33 cellular contexts compared by ENCODE assay signal in genomic region chr2:34950797-34951196, GRCh38.
"Had no signal": no experiment of that assay in that cellular context is flagged by ENCODE, and none has a peak within 500 bp of the region (broad histone marks: within the 10 kb centered on the region; RNA-seq: fewer than 3 reads in every experiment).

No MANE protein-coding gene starts in this region.

- H3K36me3 ChIP-seq: adrenal gland, ascending aorta, brain microvascular endothelial cell, breast epithelium, cardiac muscle cell had no signal

- H3K27me3 ChIP-seq: adrenal gland, ascending aorta, body of pancreas, brain microvascular endothelial cell, breast epithelium, cardiac muscle cell had no signal

- H3K4me3 ChIP-seq: adrenal gland, ascending aorta, body of pancreas, breast epithelium, cardiac muscle cell had no signal

- DNase-seq: activated effector memory CD4-positive, alpha-beta T cell treated with anti-CD3 and anti-CD28 coated beads, Interleukin-2, amount 50 U/mL, for 16 hours; activated effector memory CD4-positive, alpha-beta T cell treated with Interleukin-2 at 50 U/mL for 16 hours; activated gamma-delta T cell; activated gamma-delta T cell treated with Interleukin-2 at 50 U/mL for 16 hours; activated naive CD4-positive, alpha-beta T cell; activated naive CD4-positive, alpha-beta T cell treated with anti-CD3 and anti-CD28 coated beads for 36 hours; activated naive CD4-positive, alpha-beta T cell treated with anti-CD3 and anti-CD28 coated beads, Interleukin-2, amount 10 ng/mL, durations not matched to agents 7 days and 5 days; activated naive CD4-positive, alpha-beta T cell treated with anti-CD3 and anti-CD28 coated beads, Interleukin-2, amount 50 U/mL, for 16 hours; activated naive CD4-positive, alpha-beta T cell treated with Interleukin-2 at 50 U/mL for 16 hours; activated naive CD8-positive, alpha-beta T cell treated with anti-CD3 and anti-CD28 coated beads for 36 hours; activated naive CD8-positive, alpha-beta T cell treated with anti-CD3 and anti-CD28 coated beads, Interleukin-2, amount 10 ng/mL, durations not matched to agents 7 days and 5 days; activated naive CD8-positive, alpha-beta T cell treated with anti-CD3 and anti-CD28 coated beads, Interleukin-2, amount 50 U/mL, for 24 hours; activated T-cell treated with anti-CD3 and anti-CD28 coated beads, Interleukin-2, amount 50 U/mL, for 24 hours; activated T-cell treated with anti-CD3 and anti-CD28 coated beads, Interleukin-2, amount 50 U/mL, for 4 hours; activated T-cell treated with anti-CD3 and anti-CD28 coated beads, Interleukin-2, amount 50 U/mL, for 48 hours; activated T-cell treated with anti-CD3 and anti-CD28 coated beads, Interleukin-2, amount 50 U/mL, for 72 hours; adrenal gland; amniotic stem cell; amygdala; anterior cingulate cortex; aorta; body of pancreas; brain microvascular endothelial cell; caudate nucleus; central memory CD4-positive, alpha-beta T cell; cerebellar nuclear complex had no signal

- H3K4me1 ChIP-seq: adrenal gland, ascending aorta, body of pancreas, breast epithelium had no signal

- H3K9me3 ChIP-seq: adrenal gland, ascending aorta, body of pancreas, breast epithelium had no signal

- ATAC-seq: activated naive CD4-positive, alpha-beta T cell treated with anti-CD3 and anti-CD28 coated beads, Interleukin-2, amount 50 U/mL, for 72 hours; activated naive CD8-positive, alpha-beta T cell treated with anti-CD3 and anti-CD28 coated beads, Interleukin-2, amount 50 U/mL, for 24 hours; activated T-cell treated with anti-CD3 and anti-CD28 coated beads, Interleukin-2, amount 50 U/mL, for 4 hours; activated T-cell treated with anti-CD3 and anti-CD28 coated beads, Interleukin-2, amount 50 U/mL, for 72 hours; activated T-helper 17 cell treated with anti-CD3 and anti-CD28 coated beads, Interleukin-2, amount 50 U/mL, for 72 hours; body of pancreas had no signal

- H3K27ac ChIP-seq: adrenal gland, ascending aorta, body of pancreas, brain microvascular endothelial cell, breast epithelium, cardiac muscle cell had no signal

- FAIRE-seq: astrocyte, bronchial epithelial cell had no signal
